ENCODE assay signal across 14 cellular contexts in genomic region chr5:177332896-177333260, GRCh38.
"Had no signal": no experiment of that assay in that cellular context is flagged by ENCODE, and none has a peak within 500 bp of the region (broad histone marks: within the 10 kb centered on the region; RNA-seq: fewer than 3 reads in every experiment).

No MANE protein-coding gene starts in this region.

- H3K27ac ChIP-seq: gastroesophageal sphincter, hepatocyte, neutrophil, tibial nerve had no signal

- H3K27ac Mint-ChIP-seq: activated naive CD8-positive, alpha-beta T cell treated with anti-CD3 and anti-CD28 coated beads for 36 hours; activated T-cell treated with anti-CD3 and anti-CD28 coated beads, Interleukin-2, amount 50 U/mL, for 24 hours had no signal

- H3K27me3 Mint-ChIP-seq: activated CD8-positive, alpha-beta memory T cell treated with anti-CD3 and anti-CD28 coated beads, Interleukin-2, amount 10 ng/mL, durations not matched to agents 7 days and 5 days; activated naive CD8-positive, alpha-beta T cell treated with anti-CD3 and anti-CD28 coated beads for 36 hours; activated T-cell treated with anti-CD3 and anti-CD28 coated beads, Interleukin-2, amount 50 U/mL, for 24 hours had no signal

- H3K4me1 ChIP-seq: gastroesophageal sphincter, tibial nerve had no signal

- H3K9me3 Mint-ChIP-seq: activated naive CD8-positive, alpha-beta T cell treated with anti-CD3 and anti-CD28 coated beads for 36 hours; activated T-cell treated with anti-CD3 and anti-CD28 coated beads, Interleukin-2, amount 50 U/mL, for 24 hours had no signal

- H3K9me3 ChIP-seq: gastroesophageal sphincter, neutrophil, tibial nerve had no signal

- H3K4me3 Mint-ChIP-seq: activated CD8-positive, alpha-beta memory T cell treated with anti-CD3 and anti-CD28 coated beads, Interleukin-2, amount 10 ng/mL, durations not matched to agents 7 days and 5 days; activated naive CD8-positive, alpha-beta T cell treated with anti-CD3 and anti-CD28 coated beads for 36 hours; activated T-cell treated with anti-CD3 and anti-CD28 coated beads, Interleukin-2, amount 50 U/mL, for 24 hours had no signal

- ATAC-seq: activated CD4-positive, CD25-positive, alpha-beta regulatory T cell treated with anti-CD3 and anti-CD28 coated beads, Interleukin-2, amount 50 U/mL, for 24 hours; activated CD8-positive, alpha-beta memory T cell treated with anti-CD3 and anti-CD28 coated beads, Interleukin-2, amount 10 ng/mL, durations not matched to agents 7 days and 5 days; gastroesophageal sphincter had no signal

- DNase-seq: activated CD8-positive, alpha-beta memory T cell treated with anti-CD3 and anti-CD28 coated beads, Interleukin-2, amount 10 ng/mL, durations not matched to agents 7 days and 5 days; activated effector memory CD4-positive, alpha-beta T cell treated with anti-CD3 and anti-CD28 coated beads, Interleukin-2, amount 50 U/mL, for 16 hours; activated naive CD8-positive, alpha-beta T cell treated with anti-CD3 and anti-CD28 coated beads for 36 hours; activated T-cell treated with anti-CD3 and anti-CD28 coated beads, Interleukin-2, amount 50 U/mL, for 24 hours; anterior cingulate cortex; dermis blood vessel endothelial cell; kidney glomerular epithelial cell; T-helper 2 cell had no signal

- FAIRE-seq: TTC549 had no signal

- H3K4me3 ChIP-seq: gastroesophageal sphincter, hepatocyte, tibial nerve had no signal
